Comparison of ENCODE assay signal across 1 cellular context in the genomic region with DNA sequence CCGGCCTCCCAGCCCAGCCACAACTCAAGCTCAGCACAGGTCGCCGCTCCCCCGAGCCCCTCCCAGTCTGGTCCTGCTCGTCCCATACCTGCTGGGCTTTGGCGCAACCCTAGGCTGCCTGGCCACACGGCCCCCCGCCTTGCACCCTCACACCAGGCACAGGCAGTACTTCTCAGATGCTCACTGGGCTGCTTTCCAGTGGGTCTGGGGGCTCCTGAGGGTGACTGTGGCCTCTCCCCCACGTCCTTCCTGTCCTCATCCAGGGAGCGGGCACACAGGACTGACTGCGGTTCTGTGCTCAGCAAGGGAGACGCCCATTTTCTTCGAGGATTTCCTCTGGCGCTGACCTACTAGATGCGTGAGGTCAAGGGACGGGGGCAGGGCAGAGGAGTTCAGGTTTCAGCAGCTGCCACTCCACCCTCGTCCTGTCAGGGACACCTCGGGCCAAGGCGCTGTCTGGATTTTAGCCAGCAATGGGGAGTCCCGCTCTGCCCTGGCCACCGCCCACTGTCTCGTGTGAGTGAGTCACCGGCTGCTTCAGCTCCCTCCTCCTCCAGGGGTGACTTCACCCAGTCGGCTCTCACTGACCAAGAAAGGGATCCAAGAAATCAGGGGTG.
TF ChIP-seq lines count a peak whose summit lies in the region.

No MANE protein-coding gene starts in this region.

TF ChIP-seq in HepG2, 621 proteins besides CTCF, POLR2A, EP300 and RAD21 (continued from another document):
- TF ChIP-seq, protein P1, sequence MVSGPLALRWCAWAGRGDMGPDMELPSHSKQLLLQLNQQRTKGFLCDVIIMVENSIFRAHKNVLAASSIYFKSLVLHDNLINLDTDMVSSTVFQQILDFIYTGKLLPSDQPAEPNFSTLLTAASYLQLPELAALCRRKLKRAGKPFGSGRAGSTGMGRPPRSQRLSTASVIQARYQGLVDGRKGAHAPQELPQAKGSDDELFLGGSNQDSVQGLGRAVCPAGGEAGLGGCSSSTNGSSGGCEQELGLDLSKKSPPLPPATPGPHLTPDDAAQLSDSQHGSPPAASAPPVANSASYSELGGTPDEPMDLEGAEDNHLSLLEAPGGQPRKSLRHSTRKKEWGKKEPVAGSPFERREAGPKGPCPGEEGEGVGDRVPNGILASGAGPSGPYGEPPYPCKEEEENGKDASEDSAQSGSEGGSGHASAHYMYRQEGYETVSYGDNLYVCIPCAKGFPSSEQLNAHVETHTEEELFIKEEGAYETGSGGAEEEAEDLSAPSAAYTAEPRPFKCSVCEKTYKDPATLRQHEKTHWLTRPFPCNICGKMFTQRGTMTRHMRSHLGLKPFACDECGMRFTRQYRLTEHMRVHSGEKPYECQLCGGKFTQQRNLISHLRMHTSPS (CRISPR knock-in tag; IDR thresholded peaks at IDR 0.05; ENCODE audit: low read depth): no peak
- TF ChIP-seq JDP2 (CRISPR knock-in tag; IDR thresholded peaks at IDR 0.05; ENCODE audit: borderline replicate concordance) (no peak), ZNF432 (CRISPR knock-in tag; IDR thresholded peaks at IDR 0.05; ENCODE audit: borderline replicate concordance) (no peak), NCOA2 (CRISPR knock-in tag; IDR thresholded peaks at IDR 0.05) (no peak), ZFP90 (CRISPR knock-in tag; IDR thresholded peaks at IDR 0.05; ENCODE audit: borderline replicate concordance) (peak; percentile 67; the same call in 1 of the 2 replicates), SP5 (CRISPR knock-in tag; IDR thresholded peaks at IDR 0.05; ENCODE audit: borderline replicate concordance, low read depth) (0 out of 2 replicates have a peak, but pooled peaks have one; percentile 36), ZNF850 (CRISPR knock-in tag; conservative IDR thresholded peaks at IDR 0.05) (no peak), ZNF530 (CRISPR knock-in tag; IDR thresholded peaks at IDR 0.05; ENCODE audit: low read depth) (no peak), HMGA1 (CRISPR knock-in tag; conservative IDR thresholded peaks at IDR 0.05) (no peak), ZNF883 (CRISPR knock-in tag; IDR thresholded peaks at IDR 0.05; ENCODE audit: not compliant biosample characterization) (no peak), ZNF235 (CRISPR knock-in tag; IDR thresholded peaks at IDR 0.05; ENCODE audit: borderline replicate concordance) (no peak), ZNF780A (CRISPR knock-in tag; IDR thresholded peaks at IDR 0.05) (no peak)
- TF ChIP-seq, protein P2, sequence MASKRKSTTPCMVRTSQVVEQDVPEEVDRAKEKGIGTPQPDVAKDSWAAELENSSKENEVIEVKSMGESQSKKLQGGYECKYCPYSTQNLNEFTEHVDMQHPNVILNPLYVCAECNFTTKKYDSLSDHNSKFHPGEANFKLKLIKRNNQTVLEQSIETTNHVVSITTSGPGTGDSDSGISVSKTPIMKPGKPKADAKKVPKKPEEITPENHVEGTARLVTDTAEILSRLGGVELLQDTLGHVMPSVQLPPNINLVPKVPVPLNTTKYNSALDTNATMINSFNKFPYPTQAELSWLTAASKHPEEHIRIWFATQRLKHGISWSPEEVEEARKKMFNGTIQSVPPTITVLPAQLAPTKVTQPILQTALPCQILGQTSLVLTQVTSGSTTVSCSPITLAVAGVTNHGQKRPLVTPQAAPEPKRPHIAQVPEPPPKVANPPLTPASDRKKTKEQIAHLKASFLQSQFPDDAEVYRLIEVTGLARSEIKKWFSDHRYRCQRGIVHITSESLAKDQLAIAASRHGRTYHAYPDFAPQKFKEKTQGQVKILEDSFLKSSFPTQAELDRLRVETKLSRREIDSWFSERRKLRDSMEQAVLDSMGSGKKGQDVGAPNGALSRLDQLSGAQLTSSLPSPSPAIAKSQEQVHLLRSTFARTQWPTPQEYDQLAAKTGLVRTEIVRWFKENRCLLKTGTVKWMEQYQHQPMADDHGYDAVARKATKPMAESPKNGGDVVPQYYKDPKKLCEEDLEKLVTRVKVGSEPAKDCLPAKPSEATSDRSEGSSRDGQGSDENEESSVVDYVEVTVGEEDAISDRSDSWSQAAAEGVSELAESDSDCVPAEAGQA (IDR thresholded peaks at IDR 0.05; ENCODE audit: low read depth): no peak
- TF ChIP-seq, protein P2 (CRISPR knock-in tag; IDR thresholded peaks at IDR 0.05; ENCODE audit: borderline replicate concordance): no peak
- TF ChIP-seq, protein P3, sequence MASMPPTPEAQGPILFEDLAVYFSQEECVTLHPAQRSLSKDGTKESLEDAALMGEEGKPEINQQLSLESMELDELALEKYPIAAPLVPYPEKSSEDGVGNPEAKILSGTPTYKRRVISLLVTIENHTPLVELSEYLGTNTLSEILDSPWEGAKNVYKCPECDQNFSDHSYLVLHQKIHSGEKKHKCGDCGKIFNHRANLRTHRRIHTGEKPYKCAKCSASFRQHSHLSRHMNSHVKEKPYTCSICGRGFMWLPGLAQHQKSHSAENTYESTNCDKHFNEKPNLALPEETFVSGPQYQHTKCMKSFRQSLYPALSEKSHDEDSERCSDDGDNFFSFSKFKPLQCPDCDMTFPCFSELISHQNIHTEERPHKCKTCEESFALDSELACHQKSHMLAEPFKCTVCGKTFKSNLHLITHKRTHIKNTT (CRISPR knock-in tag; IDR thresholded peaks at IDR 0.05): no peak
- TF ChIP-seq, protein P4, sequence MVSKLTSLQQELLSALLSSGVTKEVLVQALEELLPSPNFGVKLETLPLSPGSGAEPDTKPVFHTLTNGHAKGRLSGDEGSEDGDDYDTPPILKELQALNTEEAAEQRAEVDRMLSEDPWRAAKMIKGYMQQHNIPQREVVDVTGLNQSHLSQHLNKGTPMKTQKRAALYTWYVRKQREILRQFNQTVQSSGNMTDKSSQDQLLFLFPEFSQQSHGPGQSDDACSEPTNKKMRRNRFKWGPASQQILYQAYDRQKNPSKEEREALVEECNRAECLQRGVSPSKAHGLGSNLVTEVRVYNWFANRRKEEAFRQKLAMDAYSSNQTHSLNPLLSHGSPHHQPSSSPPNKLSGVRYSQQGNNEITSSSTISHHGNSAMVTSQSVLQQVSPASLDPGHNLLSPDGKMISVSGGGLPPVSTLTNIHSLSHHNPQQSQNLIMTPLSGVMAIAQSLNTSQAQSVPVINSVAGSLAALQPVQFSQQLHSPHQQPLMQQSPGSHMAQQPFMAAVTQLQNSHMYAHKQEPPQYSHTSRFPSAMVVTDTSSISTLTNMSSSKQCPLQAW (CRISPR knock-in tag; IDR thresholded peaks at IDR 0.05): no peak
- TF ChIP-seq, protein P5, sequence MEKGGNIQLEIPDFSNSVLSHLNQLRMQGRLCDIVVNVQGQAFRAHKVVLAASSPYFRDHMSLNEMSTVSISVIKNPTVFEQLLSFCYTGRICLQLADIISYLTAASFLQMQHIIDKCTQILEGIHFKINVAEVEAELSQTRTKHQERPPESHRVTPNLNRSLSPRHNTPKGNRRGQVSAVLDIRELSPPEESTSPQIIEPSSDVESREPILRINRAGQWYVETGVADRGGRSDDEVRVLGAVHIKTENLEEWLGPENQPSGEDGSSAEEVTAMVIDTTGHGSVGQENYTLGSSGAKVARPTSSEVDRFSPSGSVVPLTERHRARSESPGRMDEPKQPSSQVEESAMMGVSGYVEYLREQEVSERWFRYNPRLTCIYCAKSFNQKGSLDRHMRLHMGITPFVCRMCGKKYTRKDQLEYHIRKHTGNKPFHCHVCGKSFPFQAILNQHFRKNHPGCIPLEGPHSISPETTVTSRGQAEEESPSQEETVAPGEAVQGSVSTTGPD (CRISPR knock-in tag; IDR thresholded peaks at IDR 0.05): no peak
